Comparison of ENCODE assay signal across 24 cellular contexts in the genomic region with DNA sequence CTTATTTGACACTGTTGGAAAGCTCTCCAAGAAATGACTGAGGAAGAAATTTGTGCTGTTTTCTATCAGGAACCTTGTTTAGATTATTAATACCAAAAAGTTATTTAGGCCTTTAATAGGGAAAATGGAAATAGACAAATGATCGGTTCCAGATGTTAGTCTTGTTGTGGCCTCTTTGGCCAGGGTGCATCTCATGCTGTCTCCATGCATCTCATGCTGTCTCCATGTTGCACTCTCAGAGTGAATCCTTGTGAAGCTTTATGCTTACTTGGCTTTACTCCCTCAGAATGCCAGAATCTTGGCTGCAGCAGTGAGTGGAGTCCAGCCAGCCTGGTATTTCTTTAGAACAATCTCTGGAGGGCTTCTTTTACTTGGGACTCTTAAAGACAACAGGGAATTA.
DNase-seq lines count a peak whose midpoint lies in the region; ATAC-seq, FAIRE-seq and TF ChIP-seq lines count a peak whose summit lies in the region.
"Had no signal": no experiment of that assay in that cellular context is flagged by ENCODE, and none has a peak within 500 bp of the region (broad histone marks: within the 10 kb centered on the region; RNA-seq: fewer than 3 reads in every experiment).

No MANE protein-coding gene starts in this region.

- CTCF ChIA-PET in HepG2 (lab: Yijun Ruan, JAX; ENCODE audit: low intra/inter-chr PET ratio, low total read pairs) = no interaction called here

- in situ Hi-C loops in HepG2 (cut with HindIII; ENCODE audit: extremely low pct_ligation_motif_present, low pct_unique_long_range_greater_than_20kb) = no loop called here

- no peak for TF ChIP-seq POLR2A in HepG2 (IDR thresholded peaks at IDR 0.05; ENCODE audit: insufficient read depth in 1 of 2, low read depth in 2 of 2, low read length in 2 of 2)

- no peaks in the 10 kb centered on the region for H3K79me2 ChIP-seq in HepG2 (ENCODE audit: insufficient read depth, low read length)

- peaks cover 0 to 2% (median 0%) of the 10 kb centered on the region in 4 donors for H3K36me3 ChIP-seq in liver (ENCODE audit: control insufficient read depth in 4 of 4, insufficient read depth in 3 of 4, low read depth in 1 of 4, low read length in 3 of 4)
- no peaks in the 10 kb centered on the region; a peak in 1 of 5 replicates for H3K36me3 ChIP-seq in HepG2 (replicated peaks in 1 of 2; ENCODE audit: control insufficient read depth in 1 of 2, insufficient read depth in 2 of 2, low read length in 2 of 2)
- H3K36me3 ChIP-seq in subcutaneous abdominal adipose tissue (ENCODE audit: control insufficient read depth in 5 of 5, insufficient read depth in 5 of 5, low read length in 5 of 5) = no peaks in the 10 kb centered on the region

- ATAC-seq in HepG2 (no peak), left lobe of liver (peak; percentile 20)
- ATAC-seq in activated T-helper 17 cell treated with anti-CD3 and anti-CD28 coated beads, Interleukin-2, amount 50 U/mL, for 72 hours (replicated peaks) = no peak
- ATAC-seq: A549 had no signal

- DNase-seq in HepG2 (ENCODE audit: low spot score) = no peak
- peak; percentile 50 for DNase-seq in fibroblast of gingiva (ENCODE audit: low read depth)
- no peak for DNase-seq in left lobe of liver (ENCODE audit: low spot score)
- no peak for DNase-seq in NK-92 (lab: John Stamatoyannopoulos, UW; ENCODE audit: unreplicated experiment)
- DNase-seq in activated effector memory CD4-positive, alpha-beta T cell treated with Interleukin-2 at 50 U/mL for 16 hours = no peak
- DNase-seq: Caco-2; CD4-positive, alpha-beta T cell; DMS 273 treated with DMSO at 0.1 percent for 48 hours; DND-41; H7; IMR-90; MV-4-11; NCI-H1105 treated with DMSO at 0.1 percent for 48 hours; NCI-H2081; NCI-H2171; NCI-H526; OCI-M1 had no signal

- no peak overlapping the region for H3K4me3 Mint-ChIP-seq in activated T-helper 17 cell treated with anti-CD3 and anti-CD28 coated beads, Interleukin-2, amount 50 U/mL, for 72 hours
- H3K4me3 Mint-ChIP-seq: CD4-positive, alpha-beta T cell had no signal

- no peak overlapping the region for H3K27ac Mint-ChIP-seq in activated T-helper 17 cell treated with anti-CD3 and anti-CD28 coated beads, Interleukin-2, amount 50 U/mL, for 72 hours
- H3K27ac Mint-ChIP-seq: CD4-positive, alpha-beta T cell had no signal

- TF ChIP-seq EP300 in HepG2 (IDR thresholded peaks at IDR 0.05; ENCODE audit: low read depth in 2 of 2, low read length in 2 of 2) (no peak), HepG2 (CRISPR knock-in tag; IDR thresholded peaks at IDR 0.05; ENCODE audit: borderline replicate concordance) (no peak)

- no peak overlapping the region for H2AFZ ChIP-seq in HepG2 (ENCODE audit: low read length)

- H3K9ac ChIP-seq in liver (ENCODE audit: low read depth in 1 of 2, low read length in 2 of 2) (no peak overlapping the region), HepG2 (ENCODE audit: insufficient read depth, low read depth, low read length) (no peak overlapping the region), subcutaneous abdominal adipose tissue (ENCODE audit: low read length in 5 of 5) (no peak overlapping the region)
- H3K9ac ChIP-seq: BLaER1 had no signal

- H3K27me3 ChIP-seq in liver (ENCODE audit: control insufficient read depth in 4 of 4, insufficient read depth in 4 of 4, low read length in 3 of 4) = no peaks in the 10 kb centered on the region
- H3K27me3 ChIP-seq in HepG2 (ENCODE audit: control insufficient read depth in 1 of 2, insufficient read depth in 2 of 2, low read length in 2 of 2) = no peaks in the 10 kb centered on the region
- no peaks in the 10 kb centered on the region for H3K27me3 ChIP-seq in subcutaneous abdominal adipose tissue (ENCODE audit: control insufficient read depth in 5 of 5, insufficient read depth in 4 of 5, low read length in 5 of 5)
- H3K27me3 ChIP-seq: BLaER1 had no signal

- H3K4me2 ChIP-seq in HepG2 (ENCODE audit: low read depth, low read length) = no peak overlapping the region
- H3K4me2 ChIP-seq: A549, BLaER1 had no signal

- H3K27me3 Mint-ChIP-seq in activated T-helper 17 cell treated with anti-CD3 and anti-CD28 coated beads, Interleukin-2, amount 50 U/mL, for 72 hours = no peaks in the 10 kb centered on the region
- H3K27me3 Mint-ChIP-seq: CD4-positive, alpha-beta T cell had no signal

- WGBS in liver = 84% methylated on average over 1 of the region's 1 CpG
- WGBS in HepG2 (ENCODE audit: low lambda C conversion rate) = 86% methylated on average over 1 of the region's 1 CpG

- H3K9me3 Mint-ChIP-seq in activated T-helper 17 cell treated with anti-CD3 and anti-CD28 coated beads, Interleukin-2, amount 50 U/mL, for 72 hours = no peaks in the 10 kb centered on the region
- H3K9me3 Mint-ChIP-seq: CD4-positive, alpha-beta T cell had no signal

- intact Hi-C loops in HepG2 (cut with micrococcal nuclease; ENCODE audit: unreplicated experiment) = no loop called here

- no peak for TF ChIP-seq CTCF in liver (IDR thresholded peaks at IDR 0.05; ENCODE audit: low read depth, low read length, missing input control)
- no peak for TF ChIP-seq CTCF in HepG2 (CRISPR knock-in tag; IDR thresholded peaks at IDR 0.05)

- no peaks in the 10 kb centered on the region for H4K20me1 ChIP-seq in HepG2 (ENCODE audit: insufficient read depth, low read length)
- H4K20me1 ChIP-seq: BLaER1 had no signal

- H3K4me3 ChIP-seq in liver (ENCODE audit: low read depth in 1 of 3, low read length in 3 of 3) = no peak overlapping the region
- H3K4me3 ChIP-seq in HepG2 (replicated peaks in 1 of 3; ENCODE audit: insufficient read depth in 1 of 3, low read depth in 2 of 3, low read length in 3 of 3) = no peak overlapping the region
- H3K4me3 ChIP-seq in subcutaneous abdominal adipose tissue (ENCODE audit: low read depth in 1 of 5, low read length in 5 of 5) = no peak overlapping the region
- H3K4me3 ChIP-seq: A549, BLaER1 had no signal

- H3K9me3 ChIP-seq in liver (ENCODE audit: control insufficient read depth in 4 of 4, low read length in 3 of 4) = no peaks in the 10 kb centered on the region
- no peaks in the 10 kb centered on the region for H3K9me3 ChIP-seq in HepG2 (ENCODE audit: low read length)
- H3K9me3 ChIP-seq in subcutaneous abdominal adipose tissue (ENCODE audit: control insufficient read depth in 5 of 5, low read length in 5 of 5) = no peaks in the 10 kb centered on the region
- H3K9me3 ChIP-seq: A549, Caco-2 had no signal

- H3K27ac ChIP-seq in liver (ENCODE audit: low read depth in 1 of 2, low read length in 2 of 2) = no peak overlapping the region
- no peak overlapping the region for H3K27ac ChIP-seq in HepG2 (ENCODE audit: extremely low read length, insufficient read depth, low read length)
- peak overlapping the region; percentile 66 for H3K27ac ChIP-seq in subcutaneous abdominal adipose tissue (ENCODE audit: low read depth, low read length)
- H3K27ac ChIP-seq: BLaER1 had no signal

- H3K4me1 ChIP-seq in liver (ENCODE audit: control insufficient read depth in 4 of 4, insufficient read depth in 4 of 4, low read length in 3 of 4) (no peaks in the 10 kb centered on the region), HepG2 (ENCODE audit: insufficient read depth, low read length) (peaks cover 25% of the 10 kb centered on the region), subcutaneous abdominal adipose tissue (ENCODE audit: control insufficient read depth in 5 of 5, insufficient read depth in 5 of 5, low read length in 5 of 5) (peaks cover 2 to 34% (median 28%) of the 10 kb centered on the region in 5 donors)

- no peaks in the 10 kb centered on the region for H3K4me1 Mint-ChIP-seq in activated T-helper 17 cell treated with anti-CD3 and anti-CD28 coated beads, Interleukin-2, amount 50 U/mL, for 72 hours

- no TSS peak for BruUV-seq in HepG2 (replicated peaks; lab: Mats Ljungman, UMichigan)

- TF ChIP-seq RAD21 in liver (IDR thresholded peaks at IDR 0.05) (no peak), HepG2 (CRISPR knock-in tag; IDR thresholded peaks at IDR 0.05) (no peak)

- no peaks in the 10 kb centered on the region for H3K36me3 Mint-ChIP-seq in activated T-helper 17 cell treated with anti-CD3 and anti-CD28 coated beads, Interleukin-2, amount 50 U/mL, for 72 hours (ENCODE audit: low read depth)

- POLR2A ChIA-PET in HepG2 (lab: Yijun Ruan, JAX) = no interaction called here

- FAIRE-seq in HepG2 (lab: Jason Lieb, UNC) = no peak
- FAIRE-seq: A549, GM12892, RCC 7860 had no signal

TF ChIP-seq in liver, 16 proteins besides CTCF, POLR2A, EP300 and RAD21:
- no peak for TF ChIP-seq TAF1 (conservative IDR thresholded peaks at IDR 0.05)
- TF ChIP-seq RXRA (IDR thresholded peaks at IDR 0.05) = peak in 1 of 2 donors; percentile 14
- peak; percentile 19 for TF ChIP-seq SP1 (IDR thresholded peaks at IDR 0.05)
- TF ChIP-seq NR2F2 (IDR thresholded peaks at IDR 0.05) = peak; percentile 66

TF ChIP-seq in HepG2, 621 proteins besides CTCF, POLR2A, EP300 and RAD21 (continues in another document):
- TF ChIP-seq, protein P1, sequence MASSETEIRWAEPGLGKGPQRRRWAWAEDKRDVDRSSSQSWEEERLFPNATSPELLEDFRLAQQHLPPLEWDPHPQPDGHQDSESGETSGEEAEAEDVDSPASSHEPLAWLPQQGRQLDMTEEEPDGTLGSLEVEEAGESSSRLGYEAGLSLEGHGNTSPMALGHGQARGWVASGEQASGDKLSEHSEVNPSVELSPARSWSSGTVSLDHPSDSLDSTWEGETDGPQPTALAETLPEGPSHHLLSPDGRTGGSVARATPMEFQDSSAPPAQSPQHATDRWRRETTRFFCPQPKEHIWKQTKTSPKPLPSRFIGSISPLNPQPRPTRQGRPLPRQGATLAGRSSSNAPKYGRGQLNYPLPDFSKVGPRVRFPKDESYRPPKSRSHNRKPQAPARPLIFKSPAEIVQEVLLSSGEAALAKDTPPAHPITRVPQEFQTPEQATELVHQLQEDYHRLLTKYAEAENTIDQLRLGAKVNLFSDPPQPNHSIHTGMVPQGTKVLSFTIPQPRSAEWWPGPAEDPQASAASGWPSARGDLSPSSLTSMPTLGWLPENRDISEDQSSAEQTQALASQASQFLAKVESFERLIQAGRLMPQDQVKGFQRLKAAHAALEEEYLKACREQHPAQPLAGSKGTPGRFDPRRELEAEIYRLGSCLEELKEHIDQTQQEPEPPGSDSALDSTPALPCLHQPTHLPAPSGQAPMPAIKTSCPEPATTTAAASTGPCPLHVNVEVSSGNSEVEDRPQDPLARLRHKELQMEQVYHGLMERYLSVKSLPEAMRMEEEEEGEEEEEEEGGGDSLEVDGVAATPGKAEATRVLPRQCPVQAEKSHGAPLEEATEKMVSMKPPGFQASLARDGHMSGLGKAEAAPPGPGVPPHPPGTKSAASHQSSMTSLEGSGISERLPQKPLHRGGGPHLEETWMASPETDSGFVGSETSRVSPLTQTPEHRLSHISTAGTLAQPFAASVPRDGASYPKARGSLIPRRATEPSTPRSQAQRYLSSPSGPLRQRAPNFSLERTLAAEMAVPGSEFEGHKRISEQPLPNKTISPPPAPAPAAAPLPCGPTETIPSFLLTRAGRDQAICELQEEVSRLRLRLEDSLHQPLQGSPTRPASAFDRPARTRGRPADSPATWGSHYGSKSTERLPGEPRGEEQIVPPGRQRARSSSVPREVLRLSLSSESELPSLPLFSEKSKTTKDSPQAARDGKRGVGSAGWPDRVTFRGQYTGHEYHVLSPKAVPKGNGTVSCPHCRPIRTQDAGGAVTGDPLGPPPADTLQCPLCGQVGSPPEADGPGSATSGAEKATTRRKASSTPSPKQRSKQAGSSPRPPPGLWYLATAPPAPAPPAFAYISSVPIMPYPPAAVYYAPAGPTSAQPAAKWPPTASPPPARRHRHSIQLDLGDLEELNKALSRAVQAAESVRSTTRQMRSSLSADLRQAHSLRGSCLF (CRISPR knock-in tag; IDR thresholded peaks at IDR 0.05; ENCODE audit: borderline replicate concordance) = no peak
